ENCODE assay signal across 19 cellular contexts in genomic region chr9:22921742-22922141, GRCh38.
"Had no signal": no experiment of that assay in that cellular context is flagged by ENCODE, and none has a peak within 500 bp of the region (broad histone marks: within the 10 kb centered on the region; RNA-seq: fewer than 3 reads in every experiment).

No MANE protein-coding gene starts in this region.

- H3K9me3 ChIP-seq: neutrophil, psoas muscle, stomach, thoracic aorta, transverse colon had no signal

- H3K27ac ChIP-seq: foreskin keratinocyte, neutrophil, psoas muscle, skin epidermis, stomach, thoracic aorta, transverse colon had no signal

- H3K36me3 ChIP-seq: neutrophil, stomach, thoracic aorta, transverse colon had no signal

- DNase-seq: dermis blood vessel endothelial cell; endodermal cell; foreskin keratinocyte; kidney; left colon; naive thymus-derived CD4-positive, alpha-beta T cell; nephron progenitor cell; psoas muscle; retina; stimulated activated CD4-positive, alpha-beta T cell treated with anti-CD3 and anti-CD28 coated beads, Interleukin-2, amount 100 ng/mL, for 24 hours; stimulated activated CD4-positive, alpha-beta T cell treated with anti-CD3 and anti-CD28 coated beads, Interleukin-4, amount 100 ng/mL, for 4 hours; stimulated activated naive B cell treated with anti-CD40 and anti-IgM and Interleukin-4, amounts not matched to agents 10 μg/mL and 1 μg/mL and 100 μg/mL, for 72 hours; stomach; substantia nigra; transverse colon had no signal

- H3K27me3 ChIP-seq: foreskin keratinocyte, neutrophil, stomach, transverse colon had no signal

- H3K4me3 ChIP-seq: psoas muscle, skin epidermis, stomach, thoracic aorta, transverse colon had no signal

- ATAC-seq: foreskin keratinocyte; left colon; naive thymus-derived CD4-positive, alpha-beta T cell; psoas muscle; sciatic nerve; stimulated activated naive B cell treated with anti-CD40 and anti-IgM and Interleukin-4, amounts not matched to agents 10 μg/mL and 1 μg/mL and 100 μg/mL, for 72 hours had no signal

- H3K4me1 ChIP-seq: foreskin keratinocyte, psoas muscle, stomach, transverse colon had no signal
